Comparison of ENCODE assay signal across 17 cellular contexts in genomic region chr9:34428325-34428958, GRCh38. TPM values are rescaled to one million over a fixed set of nuclear protein-coding genes. Genes with fewer than 3 reads are reported as not detected.
DNase-seq lines count a peak whose midpoint lies in the region; ATAC-seq, FAIRE-seq and TF ChIP-seq lines count a peak whose summit lies in the region.
"Had no signal": no experiment of that assay in that cellular context is flagged by ENCODE, and none has a peak within 500 bp of the region (broad histone marks: within the 10 kb centered on the region; RNA-seq: fewer than 3 reads in every experiment).

No MANE protein-coding gene starts in this region.

- ATAC-seq in left lobe of liver, result peak; percentile 91
- ATAC-seq in GM18873 (IDR thresholded peaks at IDR 0.05; ENCODE audit: low FRiP score, unreplicated experiment), result no peak
- ATAC-seq: activated naive CD4-positive, alpha-beta T cell treated with anti-CD3 and anti-CD28 coated beads, Interleukin-2, amount 50 U/mL, for 72 hours had no signal

- H3K9me3 ChIP-seq in WERI-Rb-1 (ENCODE audit: severe bottlenecking) (no peaks in the 10 kb centered on the region), GM23248 (ENCODE audit: low read depth) (no peaks in the 10 kb centered on the region)
- H3K9me3 ChIP-seq: HAP-1 had no signal

- peaks cover 9% of the 10 kb centered on the region; the same call in 1 of the 2 replicates for H4K20me1 ChIP-seq in GM23248 (ENCODE audit: insufficient read depth)

- H3K4me2 ChIP-seq in GM23248 (ENCODE audit: unreplicated experiment), result no peak overlapping the region

- H3F3A ChIP-seq in GM23248 (ENCODE audit: insufficient read depth), result 0 out of 2 replicates have a peak, but pooled peaks cover 6% of the 10 kb centered on the region

- no peak for FAIRE-seq in RCC 7860 (lab: Jason Lieb, UNC)
- FAIRE-seq: colon had no signal

- H3K9ac ChIP-seq in GM23248, result no peak overlapping the region

- WGBS in GM23248 (ENCODE audit: low coverage in 1 of 2, low lambda C conversion rate in 2 of 2, missing lambda C conversion rate in 2 of 2), 2 experiments, result 97 to 100% methylated on average over 2 of the region's 2 CpGs

- no peak for TF ChIP-seq CTCF in 22Rv1 (IDR thresholded peaks at IDR 0.05)
- no peak for TF ChIP-seq CTCF in WERI-Rb-1 (IDR thresholded peaks at IDR 0.05; ENCODE audit: low read depth, low read length)

- H3K27me3 ChIP-seq in WERI-Rb-1 (ENCODE audit: insufficient read depth, low read depth, severe bottlenecking) (no peaks in the 10 kb centered on the region), GM23248 (replicated peaks; ENCODE audit: insufficient read depth) (no peaks in the 10 kb centered on the region)

- H3K36me3 ChIP-seq in WERI-Rb-1, result no peaks in the 10 kb centered on the region
- no peaks in the 10 kb centered on the region for H3K36me3 ChIP-seq in GM23248 (ENCODE audit: low read depth)
- H3K36me3 ChIP-seq: HAP-1 had no signal

- H3K4me1 ChIP-seq in GM23248 (ENCODE audit: insufficient read depth), result no peaks in the 10 kb centered on the region
- H3K4me1 ChIP-seq: HAP-1 had no signal

- no peak overlapping the region for H2AFZ ChIP-seq in GM23248

- in situ Hi-C loops in GM23248 (cut with MboI), result no loop called here

- H3K79me2 ChIP-seq in GM23248 (ENCODE audit: insufficient read depth), result no peaks in the 10 kb centered on the region

- no peak overlapping the region for H3K4me3 ChIP-seq in WERI-Rb-1 (ENCODE audit: low read depth, low read length)
- no peak overlapping the region for H3K4me3 ChIP-seq in GM23248
- H3K4me3 ChIP-seq: HAP-1, lung had no signal

- DNase-seq in NCI-H146 treated with DMSO at 0.1 percent for 48 hours (lab: John Stamatoyannopoulos, UW; ENCODE audit: unreplicated experiment) (peak; percentile 54), WERI-Rb-1 (peak; percentile 63), left lobe of liver (ENCODE audit: low spot score) (peak; percentile 81), RCC 7860 (ENCODE audit: low spot score) (no peak), GM23248 (no peak), activated gamma-delta T cell treated with Interleukin-2 at 50 U/mL for 16 hours (no peak)
- DNase-seq: ACHN; activated CD8-positive, alpha-beta memory T cell treated with anti-CD3 and anti-CD28 coated beads, Interleukin-2, amount 50 U/mL, for 4 hours; Calu3; erythroblast; NCI-H226 had no signal

- H3K9me2 ChIP-seq in GM23248 (ENCODE audit: insufficient read depth), result no peaks in the 10 kb centered on the region

- H3K27ac ChIP-seq in 22Rv1 (peak overlapping the region; percentile 47), WERI-Rb-1 (peak overlapping the region; percentile 84), GM23248 (no peak overlapping the region)

RNA-seq across cellular contexts. Expression of gene FAM219A, which starts 29.9 kb away (rescaled TPM):
- total RNA-seq in left lobe of liver, result 5.9 TPM
- total RNA-seq in GM23248 (2014; rRNA removed; shearing (Covaris generic)), result 9.1 and 12.3 TPM in 2 replicates
- 7.6 and 7.8 TPM in 2 replicates for polyA plus RNA-seq in GM23248 (2016; fragmentation: Nextera tagmentation; extraction: Ambion mirVana)

RNA-seq across cellular contexts. Expression of gene DNAI1, which starts 30.2 kb away (rescaled TPM):
- not detected for total RNA-seq in left lobe of liver
- total RNA-seq in GM23248 (2014; rRNA removed; shearing (Covaris generic)), result not detected in 2 replicates
- polyA plus RNA-seq in GM23248 (2016; fragmentation: Nextera tagmentation; extraction: Ambion mirVana), result not detected in 2 replicates
- total RNA-seq: Calu3 had no signal

RNA-seq across cellular contexts. Expression of gene MYORG, which starts 51.7 kb away (rescaled TPM):
- total RNA-seq in left lobe of liver, result 76.2 TPM
- total RNA-seq in GM23248 (2014; rRNA removed; shearing (Covaris generic)), result 0.13 and 1.1 TPM in 2 replicates
- 0.72 and 0.73 TPM in 2 replicates for polyA plus RNA-seq in GM23248 (2016; fragmentation: Nextera tagmentation; extraction: Ambion mirVana)

Comparison
In these comparisons a context has a peak if more than half of its experiments do, and no peak if none do; other contexts are left out.
1. DNase-seq: peak in NCI-H146 treated with DMSO at 0.1 percent for 48 hours (single experiment), WERI-Rb-1 (single experiment) and left lobe of liver (single experiment); none in RCC 7860 (single experiment), GM23248 (single experiment) and activated gamma-delta T cell treated with Interleukin-2 at 50 U/mL for 16 hours (single experiment).
2. RNA of gene MYORG, which starts 51.7 kb away (total RNA-seq): 76.2 TPM in left lobe of liver (single experiment); 0.13 to 1.1 TPM in GM23248; every median in the first group is over 10 times any median in the second.